10 cellular contexts compared by ENCODE assay signal in genomic region chr1:41618066-41618825, GRCh38.
DNase-seq lines count a peak whose midpoint lies in the region; ATAC-seq lines count a peak whose summit lies in the region.
"Had no signal": no experiment of that assay in that cellular context is flagged by ENCODE, and none has a peak within 500 bp of the region (broad histone marks: within the 10 kb centered on the region; RNA-seq: fewer than 3 reads in every experiment).

No MANE protein-coding gene starts in this region.

- intact Hi-C loops in Right ventricle myocardium superior (cut with DNase I) = no loop called here

- peak; percentile 98 for ATAC-seq in Right ventricle myocardium superior (ENCODE audit: poor library complexity)
- ATAC-seq in GM21515 (IDR thresholded peaks at IDR 0.05; ENCODE audit: unreplicated experiment) = no peak
- ATAC-seq: naive thymus-derived CD4-positive, alpha-beta T cell had no signal

- peak; percentile 9 for DNase-seq in D341Med (ENCODE audit: low spot score)
- peak; percentile 67 for DNase-seq in astrocyte of the hippocampus (ENCODE audit: low read depth, low spot score)
- DNase-seq in Right ventricle myocardium superior = peak; percentile 91
- DNase-seq in pons (ENCODE audit: low spot score) = peak; percentile 98
- DNase-seq in NCI-H2227 (lab: John Stamatoyannopoulos, UW; ENCODE audit: unreplicated experiment) = no peak
- DNase-seq in NCI-H1436 treated with DMSO at 0.1 percent for 48 hours (lab: John Stamatoyannopoulos, UW) = no peak
- DNase-seq in NCI-H524 (lab: John Stamatoyannopoulos, UW) = no peak
- DNase-seq: NCI-H82 had no signal

Comparison
In these comparisons a context has a peak if more than half of its experiments do, and no peak if none do; other contexts are left out.
1. DNase-seq: peak in D341Med (single experiment), astrocyte of the hippocampus (single experiment), Right ventricle myocardium superior (single experiment) and pons (single experiment); none in NCI-H2227 (single experiment), NCI-H1436 treated with DMSO at 0.1 percent for 48 hours (single experiment) and NCI-H524 (0 of 2).